ENCODE assay signal across 20 cellular contexts in genomic region chr12:114678718-114679117, GRCh38. TPM values are rescaled to one million over a fixed set of nuclear protein-coding genes. Genes with fewer than 3 reads are reported as not detected.
DNase-seq lines count a peak whose midpoint lies in the region; ATAC-seq and TF ChIP-seq lines count a peak whose summit lies in the region.
"Had no signal": no experiment of that assay in that cellular context is flagged by ENCODE, and none has a peak within 500 bp of the region (broad histone marks: within the 10 kb centered on the region; RNA-seq: fewer than 3 reads in every experiment).

No MANE protein-coding gene starts in this region.

- TF ChIP-seq CTCF in cardiac muscle cell (IDR thresholded peaks at IDR 0.05; ENCODE audit: low read depth, low read length): no peak
- TF ChIP-seq CTCF in brain (conservative IDR thresholded peaks at IDR 0.05): no peak
- TF ChIP-seq CTCF in lung (IDR thresholded peaks at IDR 0.05; ENCODE audit: control extremely low read depth, extremely low read depth): no peak
- TF ChIP-seq CTCF in upper lobe of right lung (IDR thresholded peaks at IDR 0.05): no peak

- DNase-seq in cardiac muscle cell (ENCODE audit: low read depth in 1 of 2, low spot score in 1 of 2) (no peak), Right ventricle myocardium inferior (ENCODE audit: missing footprints) (no peak), lung (ENCODE audit: low spot score) (no peak), upper lobe of right lung (no peak), mesenteric fat pad (ENCODE audit: low spot score) (no peak)
- DNase-seq: activated CD8-positive, alpha-beta memory T cell treated with anti-CD3 and anti-CD28 coated beads for 24 hours; activated effector memory CD4-positive, alpha-beta T cell treated with Interleukin-2 at 50 U/mL for 16 hours; aorta; Caco-2; dorsolateral prefrontal cortex; GF-D8; immature natural killer cell; KG1; NCI-H1417 treated with DMSO at 0.1 percent for 48 hours; OCI-M1; tibial artery; WERI-Rb-1 had no signal

- no peak overlapping the region for H3K27ac ChIP-seq in cardiac muscle cell
- H3K27ac ChIP-seq in lung (ENCODE audit: low read depth in 1 of 2, low read length in 1 of 2): peak overlapping the region in 1 of 2 donors; percentile 82
- peak overlapping the region; percentile 87 for H3K27ac ChIP-seq in upper lobe of right lung
- H3K27ac ChIP-seq: tibial artery, WERI-Rb-1 had no signal

- peaks cover 19% of the 10 kb centered on the region for H3K4me1 Mint-ChIP-seq in brain

- H3K4me3 ChIP-seq in cardiac muscle cell (peak overlapping the region; percentile 73), lung (peak overlapping the region; percentile 61), upper lobe of right lung (peak overlapping the region; percentile 52)
- H3K4me3 ChIP-seq: tibial artery had no signal

- peaks cover 5% of the 10 kb centered on the region for H3K27me3 ChIP-seq in cardiac muscle cell
- H3K27me3 ChIP-seq in lung (ENCODE audit: control insufficient read depth, insufficient read depth): no peaks in the 10 kb centered on the region
- peaks cover 28% of the 10 kb centered on the region for H3K27me3 ChIP-seq in upper lobe of right lung
- H3K27me3 ChIP-seq: tibial artery had no signal

- ATAC-seq in Right ventricle myocardium inferior (no peak), lung (ENCODE audit: insufficient read depth, low FRiP score) (no peak), upper lobe of right lung (no peak), HG03378 (IDR thresholded peaks at IDR 0.05; ENCODE audit: unreplicated experiment) (no peak), HG03571 (IDR thresholded peaks at IDR 0.05; ENCODE audit: unreplicated experiment) (no peak)

- peak overlapping the region in 3 of 5 experiments; percentile 8 to 98 (median 92) for H3K4me3 Mint-ChIP-seq in brain
- H3K4me3 Mint-ChIP-seq: immature natural killer cell had no signal

- H3K27me3 Mint-ChIP-seq in brain: peaks cover 100% of the 10 kb centered on the region

- H3K36me3 ChIP-seq in cardiac muscle cell (peaks cover 18% of the 10 kb centered on the region), lung (ENCODE audit: control insufficient read depth in 2 of 2, insufficient read depth in 2 of 2, low read length in 2 of 2) (peaks cover 4 to 12% of the 10 kb centered on the region in 2 donors), upper lobe of right lung (no peaks in the 10 kb centered on the region)
- H3K36me3 ChIP-seq: WERI-Rb-1 had no signal

- peaks cover 39% of the 10 kb centered on the region for H3K4me1 ChIP-seq in cardiac muscle cell (ENCODE audit: low read depth)
- peaks cover 3 to 6% of the 10 kb centered on the region in 2 donors for H3K4me1 ChIP-seq in lung (ENCODE audit: control insufficient read depth in 2 of 2, insufficient read depth in 2 of 2, low read length in 2 of 2)
- peaks cover 8% of the 10 kb centered on the region for H3K4me1 ChIP-seq in upper lobe of right lung

- no peaks in the 10 kb centered on the region for H3K9me3 ChIP-seq in cardiac muscle cell (ENCODE audit: low read depth)
- H3K9me3 ChIP-seq in lung (ENCODE audit: control insufficient read depth in 2 of 2, insufficient read depth in 1 of 2, low read length in 1 of 2): peaks cover 0 to 4% of the 10 kb centered on the region in 2 donors
- no peaks in the 10 kb centered on the region for H3K9me3 ChIP-seq in upper lobe of right lung
- H3K9me3 ChIP-seq: Caco-2, tibial artery had no signal

- peaks cover 21% of the 10 kb centered on the region for H3K36me3 Mint-ChIP-seq in brain

- peaks cover 2 to 12% (median 5%) of the 10 kb centered on the region in 5 experiments for H3K9me3 Mint-ChIP-seq in brain

- peak overlapping the region in 1 of 5 experiments; percentile 98 for H3K27ac Mint-ChIP-seq in brain
- H3K27ac Mint-ChIP-seq: immature natural killer cell had no signal

- 45 to 60% methylated on average over 2 of the region's 2 CpGs for WGBS in lung, 2 donors

- intact Hi-C loops in Right ventricle myocardium inferior (cut with DNase I) (loop anchor here (10.0 kb wide), 1 partner anchor 426 kb away; no protein-coding TSS in a partner anchor), upper lobe of right lung (cut with DNase I) (no loop called here)

RNA-seq across cellular contexts. Expression of gene TBX3, which starts 5.3 kb away (rescaled TPM):
- total RNA-seq in cardiac muscle cell (69.4 and 87.5 TPM in 2 replicates), Right ventricle myocardium inferior (11.9 TPM), lung (100 to 1,000 TPM in 1 of 2 donors, 10 to 100 TPM in 1; 48.4 to 126 TPM), upper lobe of right lung (35.9 TPM), mesenteric fat pad (16.5 TPM)
- polyA plus RNA-seq in cardiac muscle cell (63.7 and 78.3 TPM in 2 replicates), brain (ENCODE audit: insufficient read depth, low read depth, low replicate concordance) (5.1 TPM), lung (10 to 100 TPM; 19.3 to 30.8 TPM)
- polyA plus RNA-seq: immature natural killer cell had no signal
